22 cellular contexts compared by ENCODE assay signal in genomic region chr6:162817196-162817595, GRCh38.
"Had no signal": no experiment of that assay in that cellular context is flagged by ENCODE, and none has a peak within 500 bp of the region (broad histone marks: within the 10 kb centered on the region; RNA-seq: fewer than 3 reads in every experiment).

No MANE protein-coding gene starts in this region.

- H3K4me3 ChIP-seq: coronary artery, hepatocyte, psoas muscle, spleen, tibial artery, upper lobe of left lung, uterus had no signal

- H3K36me3 ChIP-seq: spleen, tibial artery, upper lobe of left lung, uterus had no signal

- H3K27me3 ChIP-seq: hepatocyte, spleen, tibial artery, upper lobe of left lung, uterus had no signal

- H3K27ac ChIP-seq: coronary artery, hepatocyte, parathyroid adenoma, psoas muscle, spleen, tibial artery, upper lobe of left lung, uterus had no signal

- H3K9ac ChIP-seq: parathyroid adenoma had no signal

- H2AFZ ChIP-seq: hepatocyte, parathyroid adenoma had no signal

- H3K79me2 ChIP-seq: hepatocyte, parathyroid adenoma had no signal

- H3K4me2 ChIP-seq: hepatocyte had no signal

- ATAC-seq: left colon; naive thymus-derived CD8-positive, alpha-beta T cell; psoas muscle; sciatic nerve; stimulated activated memory B cell treated with anti-CD40 and anti-IgM and Interleukin-4, amounts not matched to agents 10 μg/mL and 1 μg/mL and 100 μg/mL, for 72 hours had no signal

- H3K4me1 ChIP-seq: parathyroid adenoma, psoas muscle, spleen, tibial artery, upper lobe of left lung, uterus had no signal

- DNase-seq: effector CD4-positive, alpha-beta T cell; endodermal cell; erythroblast; foreskin melanocyte; head of caudate nucleus; left colon; naive thymus-derived CD8-positive, alpha-beta T cell; nucleus accumbens; psoas muscle; retina; spleen; stimulated activated CD4-positive, alpha-beta T cell treated with anti-CD3 and anti-CD28 coated beads, Interleukin-15, amount 100 ng/mL, for 24 hours; stimulated activated CD4-positive, alpha-beta T cell treated with anti-CD3 and anti-CD28 coated beads, Interleukin-1b, Interleukin-23, amount 100 ng/mL, for 48 hours; stimulated activated CD4-positive, alpha-beta T cell treated with anti-CD3 and anti-CD28 coated beads, Interleukin-4, amount 100 ng/mL, for 24 hours; tibial artery; upper lobe of left lung; uterus had no signal

- H3K9me3 ChIP-seq: psoas muscle, spleen, tibial artery, upper lobe of left lung, uterus had no signal
